ENCODE assay signal across 17 cellular contexts in genomic region chr2:118903029-118903351, GRCh38. TPM values are rescaled to one million over a fixed set of nuclear protein-coding genes. Genes with fewer than 3 reads are reported as not detected.
"Had no signal": no experiment of that assay in that cellular context is flagged by ENCODE, and none has a peak within 500 bp of the region (broad histone marks: within the 10 kb centered on the region; RNA-seq: fewer than 3 reads in every experiment).

No MANE protein-coding gene starts in this region.

- H3K4me1 ChIP-seq: gastrocnemius medialis, pancreas had no signal

- H3K27ac Mint-ChIP-seq: activated T-helper 2 cell treated with anti-CD3 and anti-CD28 coated beads, Interferon-gamma antibody, Interleukin-2, Interleukin-4, amounts not matched to agents 10 μg/mL and 5 μg/mL and 100 μg/mL, durations not matched to agents 14 hours and 24 hours and 36 hours; endodermal cell; T-helper 1 cell treated with Interleukin-12 subunit alpha and Interleukin-12 subunit beta and Interleukin-4 antibody, amounts not matched to agents 30 μg/mL and 1 μg/mL, for 36 hours had no signal

- H3K4me3 Mint-ChIP-seq: endodermal cell; T-helper 1 cell treated with Interleukin-12 subunit alpha and Interleukin-12 subunit beta and Interleukin-4 antibody, amounts not matched to agents 30 μg/mL and 1 μg/mL, for 36 hours had no signal

- H3K4me1 Mint-ChIP-seq: endodermal cell had no signal

- H3K27ac ChIP-seq: dorsolateral prefrontal cortex, gastrocnemius medialis, pancreas, thoracic aorta had no signal

- H3K36me3 ChIP-seq: gastrocnemius medialis, heart left ventricle, lower lobe of right lung, pancreas, thoracic aorta had no signal

- H3K9me3 ChIP-seq: gastrocnemius medialis, heart left ventricle, lower lobe of right lung, pancreas, thoracic aorta had no signal

- H3K4me3 ChIP-seq: dorsolateral prefrontal cortex, gastrocnemius medialis, lower lobe of right lung, pancreas, thoracic aorta had no signal

- ATAC-seq: gastrocnemius medialis had no signal

- DNase-seq: activated CD4-positive, alpha-beta T cell treated with anti-CD3 and anti-CD28 coated beads for 48 hours; dorsolateral prefrontal cortex; endodermal cell; gastrocnemius medialis; heart left ventricle; left cardiac atrium; lower lobe of right lung; pancreas had no signal

- H3K27me3 ChIP-seq: gastrocnemius medialis, pancreas had no signal

RNA-seq across cellular contexts. Expression of gene MARCO, which starts 39.0 kb away (rescaled TPM):
- total RNA-seq: activated CD8-positive, alpha-beta memory T cell treated with anti-CD3 and anti-CD28 coated beads for 36 hours; activated T-helper 2 cell treated with anti-CD3 and anti-CD28 coated beads, Interferon-gamma antibody, Interleukin-2, Interleukin-4, amounts not matched to agents 10 μg/mL and 5 μg/mL and 100 μg/mL, durations not matched to agents 14 hours and 24 hours and 36 hours; chondrocyte; endodermal cell; epithelial cell of proximal tubule; myocyte had no signal

RNA-seq across cellular contexts. Expression of gene EN1, which starts 55.5 kb away (rescaled TPM):
- total RNA-seq: activated CD8-positive, alpha-beta memory T cell treated with anti-CD3 and anti-CD28 coated beads for 36 hours; activated T-helper 2 cell treated with anti-CD3 and anti-CD28 coated beads, Interferon-gamma antibody, Interleukin-2, Interleukin-4, amounts not matched to agents 10 μg/mL and 5 μg/mL and 100 μg/mL, durations not matched to agents 14 hours and 24 hours and 36 hours; chondrocyte; endodermal cell; epithelial cell of proximal tubule; left cardiac atrium; pancreas; sciatic nerve; thoracic aorta; ureter had no signal
